25 cellular contexts compared by ENCODE assay signal in genomic region chr18:41618135-41618534, GRCh38.
A peak's percentile ranks its signal among the peaks of the same experiment; 100 is the strongest.
DNase-seq lines count a peak whose midpoint lies in the region; ATAC-seq, FAIRE-seq and TF ChIP-seq lines count a peak whose summit lies in the region.
"Had no signal": no experiment of that assay in that cellular context is flagged by ENCODE, and none has a peak within 500 bp of the region (broad histone marks: within the 10 kb centered on the region; RNA-seq: fewer than 3 reads in every experiment).

No MANE protein-coding gene starts in this region.

- CTCF ChIA-PET in PC-3 (lab: Charles Lee) = no interaction called here

- FAIRE-seq in D721Med (lab: Jason Lieb, UNC) = peak; percentile 48

- H3K27ac Mint-ChIP-seq in CD14-positive monocyte = no peak overlapping the region
- H3K27ac Mint-ChIP-seq: B cell; CD8-positive, alpha-beta memory T cell; IgD-negative memory B cell; T-helper 17 cell had no signal

- no TSS peak for BruUV-seq in PC-3 (replicated peaks; lab: Mats Ljungman, UMichigan)

- no peaks in the 10 kb centered on the region for H3K4me1 ChIP-seq in PC-3 (ENCODE audit: insufficient read depth, low read length)
- H3K4me1 ChIP-seq: SJCRH30 had no signal

- no peak overlapping the region for H3K4me3 ChIP-seq in PC-3 (ENCODE audit: low read length)
- H3K4me3 ChIP-seq: GM23248, PC-9, SJCRH30 had no signal

- POLR2A ChIA-PET in PC-3 (lab: Charles Lee; ENCODE audit: unreplicated experiment) = no interaction called here

- DNase-seq in D721Med (ENCODE audit: insufficient read length, low spot score) = no peak
- peak; percentile 45 to 65 for DNase-seq in NCI-H1930 (lab: John Stamatoyannopoulos, UW)
- peak; percentile 10 for DNase-seq in PC-3
- DNase-seq in stimulated activated CD4-positive, alpha-beta T cell treated with anti-CD3 and anti-CD28 coated beads, Interleukin-15, amount 100 ng/mL, for 24 hours = no peak
- no peak for DNase-seq in EL
- no peak for DNase-seq in CD14-positive monocyte (ENCODE audit: low spot score)
- DNase-seq: CD8-positive, alpha-beta memory T cell; GM23248; H7; MM.1S; NCI-H1694; NCI-H2107; NCI-H446 treated with DMSO at 0.1 percent for 48 hours; NCI-H526; PC-9; SJCRH30; T-helper 17 cell; T1000 had no signal

- no peak overlapping the region for H2AFZ ChIP-seq in PC-3 (ENCODE audit: low read length)
- H2AFZ ChIP-seq: GM23248, PC-9 had no signal

- H3K36me3 Mint-ChIP-seq in CD14-positive monocyte = no peaks in the 10 kb centered on the region
- H3K36me3 Mint-ChIP-seq: CD8-positive, alpha-beta memory T cell; IgD-negative memory B cell had no signal

- intact Hi-C loops in PC-3 (cut with micrococcal nuclease) = no loop called here
- intact Hi-C loops in CD14-positive monocyte (cut with micrococcal nuclease) = no loop called here

- no peaks in the 10 kb centered on the region for H3K9me2 ChIP-seq in PC-3 (replicated peaks; ENCODE audit: low read length)

- H3K4me3 Mint-ChIP-seq in CD14-positive monocyte = no peak overlapping the region
- H3K4me3 Mint-ChIP-seq: B cell; CD8-positive, alpha-beta memory T cell; IgD-negative memory B cell; T-helper 17 cell had no signal

- H3K4me1 Mint-ChIP-seq in CD14-positive monocyte = no peaks in the 10 kb centered on the region
- H3K4me1 Mint-ChIP-seq: B cell; CD8-positive, alpha-beta memory T cell; IgD-negative memory B cell; T-helper 17 cell had no signal

- no peak overlapping the region for H3K27ac ChIP-seq in PC-3 (ENCODE audit: low read length)
- H3K27ac ChIP-seq: C4-2B, GM23248, KMS-11, PC-9, SJCRH30 had no signal

- no peaks in the 10 kb centered on the region for H4K20me1 ChIP-seq in PC-3 (ENCODE audit: low read length)

- TF ChIP-seq CTCF in D721Med (IDR thresholded peaks at IDR 0.05; ENCODE audit: insufficient read depth, missing control alignments) = no peak
- TF ChIP-seq CTCF in PC-3 (conservative IDR thresholded peaks at IDR 0.05; ENCODE audit: low read depth, low read length) = no peak
- no peak for TF ChIP-seq CTCF in CD14-positive monocyte (IDR thresholded peaks at IDR 0.05)

- no peak overlapping the region for H3K4me2 ChIP-seq in PC-3 (ENCODE audit: low read length)
- H3K4me2 ChIP-seq: KMS-11, PC-9 had no signal

- H3F3A ChIP-seq in PC-3 (ENCODE audit: low read length, unreplicated experiment) = no peaks in the 10 kb centered on the region

- peaks cover 0 to 6% (median 0%) of the 10 kb centered on the region in 7 donors for H3K9me3 Mint-ChIP-seq in CD14-positive monocyte

- H3K27me3 ChIP-seq in PC-3 (ENCODE audit: low read length) = no peaks in the 10 kb centered on the region
- H3K27me3 ChIP-seq: SJCRH30 had no signal

- ATAC-seq in GM18502 (IDR thresholded peaks at IDR 0.05; ENCODE audit: poor library complexity, unreplicated experiment) (peak; percentile 49), PC-3 (0 out of 2 replicates have a peak, but pooled peaks have one; percentile 37)
- ATAC-seq: Right ventricle myocardium inferior, SK-N-SH treated with all-trans-retinoic acid at 6 μM for 48 hours, T-helper 17 cell had no signal

- H3K36me3 ChIP-seq in PC-3 (ENCODE audit: low read depth, low read length) = no peaks in the 10 kb centered on the region
- H3K36me3 ChIP-seq: SJCRH30 had no signal

- no peak overlapping the region for H3K9ac ChIP-seq in PC-3 (ENCODE audit: low read length)
- H3K9ac ChIP-seq: GM23248, KMS-11 had no signal

- H3K27me3 Mint-ChIP-seq in CD14-positive monocyte (ENCODE audit: low read depth in 3 of 3) = no peaks in the 10 kb centered on the region
- H3K27me3 Mint-ChIP-seq: B cell; CD8-positive, alpha-beta memory T cell; IgD-negative memory B cell; T-helper 17 cell had no signal

- no peaks in the 10 kb centered on the region for H3K79me2 ChIP-seq in PC-3 (ENCODE audit: low read length)

- no peaks in the 10 kb centered on the region for H3K9me3 ChIP-seq in PC-3 (ENCODE audit: low read length)
- H3K9me3 ChIP-seq: SJCRH30 had no signal

Comparison
In these comparisons a context has a peak if more than half of its experiments do, and no peak if none do; other contexts are left out.
1. DNase-seq: peak in NCI-H1930 (2 of 2) and PC-3 (single experiment); none in D721Med (single experiment), stimulated activated CD4-positive, alpha-beta T cell treated with anti-CD3 and anti-CD28 coated beads, Interleukin-15, amount 100 ng/mL, for 24 hours (single experiment), EL (single experiment) and CD14-positive monocyte (single experiment).